ENCODE assay signal across 26 cellular contexts in the genomic region with DNA sequence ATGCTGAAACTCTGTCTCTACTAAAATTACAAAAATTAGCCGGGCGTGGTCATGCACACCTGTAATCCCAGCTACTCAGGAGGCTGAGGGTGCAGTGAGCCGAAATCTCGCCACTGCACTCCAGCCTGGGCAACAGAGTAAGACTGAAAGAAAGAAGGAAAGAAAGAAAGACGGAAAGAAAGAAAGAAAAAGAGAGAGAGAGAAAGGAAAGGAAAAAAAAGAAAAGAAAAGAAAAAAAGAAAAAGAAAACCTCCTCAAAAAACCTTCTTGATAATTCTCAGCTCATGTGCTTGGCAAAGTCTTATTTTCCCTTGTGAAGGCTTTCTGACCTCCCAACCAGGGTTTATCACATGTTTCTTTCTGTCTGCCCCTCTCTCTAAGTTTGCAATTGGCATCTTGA. TPM values are rescaled to one million over a fixed set of nuclear protein-coding genes. Genes with fewer than 3 reads are reported as not detected.
DNase-seq lines count a peak whose midpoint lies in the region; ATAC-seq, FAIRE-seq and TF ChIP-seq lines count a peak whose summit lies in the region.
"Had no signal": no experiment of that assay in that cellular context is flagged by ENCODE, and none has a peak within 500 bp of the region (broad histone marks: within the 10 kb centered on the region; RNA-seq: fewer than 3 reads in every experiment).

No MANE protein-coding gene starts in this region.

- H3K4ac ChIP-seq in IMR-90 (ENCODE audit: low read depth, low read length): no peak overlapping the region

- peak overlapping the region; percentile 43; the same call in 1 of the 2 replicates for H3K23ac ChIP-seq in IMR-90 (ENCODE audit: low read depth, low read length)

- H3K4me2 ChIP-seq in IMR-90 (ENCODE audit: low read depth, low read length): no peak overlapping the region; the same call in 1 of the 2 replicates
- H3K4me2 ChIP-seq in GM12878 (ENCODE audit: control insufficient read depth, insufficient read depth): no peak overlapping the region
- H3K4me2 ChIP-seq: BLaER1 had no signal

- H3K27ac ChIP-seq in IMR-90 (ENCODE audit: insufficient read depth, low read length) (no peak overlapping the region), GM12878 (ENCODE audit: control insufficient read depth, insufficient read depth) (peak overlapping the region; percentile 68; the same call in 1 of the 2 replicates), muscle layer of colon (ENCODE audit: low read depth, low read length) (peak overlapping the region; percentile 12), stomach smooth muscle (ENCODE audit: low read length) (peak overlapping the region; percentile 37)
- H3K27ac ChIP-seq: BLaER1, cardiac muscle cell, left lung had no signal

- H3K4me1 ChIP-seq in IMR-90 (ENCODE audit: control insufficient read depth, insufficient read depth, low read length): peaks cover 7% of the 10 kb centered on the region
- H3K4me1 ChIP-seq in GM12878 (ENCODE audit: control insufficient read depth, insufficient read depth, low read length): peaks cover 8% of the 10 kb centered on the region
- peaks cover 68% of the 10 kb centered on the region for H3K4me1 ChIP-seq in muscle layer of colon (ENCODE audit: insufficient read depth, low read length)
- peaks cover 52% of the 10 kb centered on the region for H3K4me1 ChIP-seq in stomach smooth muscle (ENCODE audit: control insufficient read depth, insufficient read depth, low read length)

- H3K9me1 ChIP-seq in IMR-90 (ENCODE audit: insufficient read depth, low read length): peaks cover 2% of the 10 kb centered on the region; the same call in 1 of the 2 replicates

- TF ChIP-seq RAD21 in IMR-90 (IDR thresholded peaks at IDR 0.05; ENCODE audit: low read length) (no peak), GM12878 (IDR thresholded peaks at IDR 0.05; ENCODE audit: insufficient read depth, low read depth, low read length) (no peak)

- CTCF ChIA-PET in IMR-90 (lab: Yijun Ruan, JAX) (interaction anchor here (1.0 kb wide), 1 partner anchor 16 kb away, joined by 3 read pairs; no protein-coding TSS in a partner anchor), GM12878 (lab: Yijun Ruan, JAX) (interaction anchor here (1.0 to 1.1 kb wide), 3 partner anchors 10 to 85 kb away, joined by 3 to 7 read pairs (median 4); no protein-coding TSS in a partner anchor)

- TF ChIP-seq POLR2A in IMR-90 (IDR thresholded peaks at IDR 0.05; ENCODE audit: low read depth, low read length) (no peak), GM12878 (IDR thresholded peaks at IDR 0.05; ENCODE audit: low read depth, low read length) (no peak)

- POLR2A ChIA-PET in IMR-90 (lab: Charles Lee; ENCODE audit: unreplicated experiment) (no interaction called here), GM12878 (lab: Charles Lee) (interaction anchor here (1.1 to 1.9 kb wide), 3 partner anchors 10 to 192 kb away, joined by 3 to 8 read pairs (median 5); no protein-coding TSS in a partner anchor)

- no peak overlapping the region for H2AK9ac ChIP-seq in IMR-90 (replicated peaks; ENCODE audit: low read depth, low read length, poor library complexity)

- H3K9me3 ChIP-seq in IMR-90 (ENCODE audit: control insufficient read depth, insufficient read depth, low read length) (no peaks in the 10 kb centered on the region), GM12878 (replicated peaks; ENCODE audit: control insufficient read depth, insufficient read depth, low read length) (no peaks in the 10 kb centered on the region; the same call in 1 of the 3 replicates), muscle layer of colon (ENCODE audit: low read length) (no peaks in the 10 kb centered on the region), stomach smooth muscle (ENCODE audit: control insufficient read depth in 2 of 2, low read length in 2 of 2) (no peaks in the 10 kb centered on the region)
- H3K9me3 ChIP-seq: BLaER1, gastroesophageal sphincter, left lung, thyroid gland had no signal

- no peak overlapping the region for H2BK15ac ChIP-seq in IMR-90 (ENCODE audit: low read depth, low read length)

- no peak overlapping the region for H4K8ac ChIP-seq in IMR-90 (ENCODE audit: low read depth in 2 of 2, low read length in 2 of 2)

- H3K4me3 ChIP-seq in IMR-90 (ENCODE audit: insufficient read depth, low read depth, low read length): no peak overlapping the region
- H3K4me3 ChIP-seq in GM12878: no peak overlapping the region
- H3K4me3 ChIP-seq in muscle layer of colon (ENCODE audit: low read depth in 1 of 2, low read length in 2 of 2): no peak overlapping the region
- peak overlapping the region; percentile 45 to 58 for H3K4me3 ChIP-seq in stomach smooth muscle (ENCODE audit: low read length in 2 of 2)
- H3K4me3 ChIP-seq: BLaER1, cardiac muscle cell, left lung, thyroid gland had no signal

- BruUV-seq in IMR-90 (replicated peaks; lab: Mats Ljungman, UMichigan) (no TSS peak), GM12878 (replicated peaks; lab: Mats Ljungman, UMichigan) (no TSS peak)

- dilution Hi-C loops in IMR-90 (cut with HindIII; ENCODE audit: low sequenced_read_pairs, unreplicated experiment): no loop called here

- no peak overlapping the region for H3K56ac ChIP-seq in IMR-90 (ENCODE audit: extremely low read depth, insufficient read depth, low read length)

- H3K27me3 ChIP-seq in IMR-90 (ENCODE audit: control insufficient read depth, insufficient read depth, low read length) (no peaks in the 10 kb centered on the region), GM12878 (replicated peaks in 1 of 2; ENCODE audit: control insufficient read depth in 2 of 2, insufficient read depth in 2 of 2, low read length in 1 of 2) (no peaks in the 10 kb centered on the region), muscle layer of colon (ENCODE audit: control insufficient read depth in 1 of 2, insufficient read depth in 2 of 2, low read length in 2 of 2) (no peaks in the 10 kb centered on the region), stomach smooth muscle (ENCODE audit: control insufficient read depth in 1 of 2, insufficient read depth in 2 of 2, low read length in 2 of 2) (no peaks in the 10 kb centered on the region)
- H3K27me3 ChIP-seq: BLaER1, cardiac muscle cell, gastroesophageal sphincter, thyroid gland had no signal

- no peaks in the 10 kb centered on the region for H4K20me1 ChIP-seq in IMR-90 (ENCODE audit: insufficient read depth, low read length)
- no peaks in the 10 kb centered on the region for H4K20me1 ChIP-seq in GM12878 (ENCODE audit: control insufficient read depth, insufficient read depth)
- H4K20me1 ChIP-seq: BLaER1 had no signal

- H4K91ac ChIP-seq in IMR-90 (ENCODE audit: insufficient read depth, low read depth, low read length): no peak overlapping the region

- no peak overlapping the region for H2AK5ac ChIP-seq in IMR-90 (ENCODE audit: low read depth, low read length)

- ATAC-seq in IMR-90 (ENCODE audit: low read depth): no peak
- no peak for ATAC-seq in GM12878
- ATAC-seq: gastroesophageal sphincter, left lung had no signal

- H3K79me1 ChIP-seq in IMR-90 (ENCODE audit: low read depth in 1 of 2, low read length in 2 of 2): peaks cover 32 to 60% of the 10 kb centered on the region in 2 experiments

- no CpG with 5 or more reads among the region's 5 CpGs for WGBS in IMR-90 (ENCODE audit: extremely low coverage in 2 of 2, insufficient read length in 1 of 2), 2 experiments
- 86% methylated on average over 5 of the region's 5 CpGs for WGBS in GM12878 (ENCODE audit: insufficient coverage, insufficient replicate concordance, low lambda C conversion rate, missing lambda C conversion rate)

- H3K36me3 ChIP-seq in IMR-90 (ENCODE audit: control insufficient read depth, insufficient read depth, low read length): no peaks in the 10 kb centered on the region
- H3K36me3 ChIP-seq in GM12878 (ENCODE audit: control insufficient read depth in 2 of 2, insufficient read depth in 2 of 2, low read length in 1 of 2): no peaks in the 10 kb centered on the region
- peaks cover 11% of the 10 kb centered on the region for H3K36me3 ChIP-seq in muscle layer of colon (ENCODE audit: insufficient read depth, low read length)
- peaks cover 2 to 8% of the 10 kb centered on the region in 2 donors for H3K36me3 ChIP-seq in stomach smooth muscle (ENCODE audit: control insufficient read depth in 2 of 2, insufficient read depth in 2 of 2, low read length in 2 of 2)
- H3K36me3 ChIP-seq: BLaER1, cardiac muscle cell, left lung, thyroid gland had no signal

- no peak overlapping the region for H2BK120ac ChIP-seq in IMR-90 (ENCODE audit: low read depth, low read length)

- no peak overlapping the region for H2BK5ac ChIP-seq in IMR-90 (ENCODE audit: low read depth, low read length, poor library complexity, severe bottlenecking)

- no peak for TF ChIP-seq CTCF in IMR-90 (conservative IDR thresholded peaks at IDR 0.05; ENCODE audit: low read depth, low read length)
- TF ChIP-seq CTCF in GM12878 (IDR thresholded peaks at IDR 0.05 in 2 of 3, conservative IDR thresholded peaks at IDR 0.05 in 1 of 3; ENCODE audit: control insufficient read depth in 2 of 3, extremely low read depth in 1 of 3, insufficient read depth in 1 of 3, low read depth in 3 of 3, low read length in 3 of 3): no peak

- DNase-seq in IMR-90: no peak
- DNase-seq in GM12878 (ENCODE audit: low read depth, low spot score): no peak
- DNase-seq in activated CD4-positive, CD25-positive, alpha-beta regulatory T cell (lab: John Stamatoyannopoulos, UW): no peak
- no peak for DNase-seq in cerebellar nuclear complex (lab: John Stamatoyannopoulos, UW)
- no peak for DNase-seq in NCI-H1417 (lab: John Stamatoyannopoulos, UW)
- DNase-seq: activated CD4-positive, alpha-beta memory T cell treated with anti-CD3 and anti-CD28 coated beads for 36 hours; activated CD4-positive, CD25-positive, alpha-beta regulatory T cell treated with anti-CD3 and anti-CD28 coated beads, Interleukin-2, amount 50 U/mL, for 72 hours; activated CD8-positive, alpha-beta memory T cell treated with anti-CD3 and anti-CD28 coated beads, Interleukin-2, amount 50 U/mL, for 4 hours; COR-L47; H9; hypothalamus; left lung; natural killer cell; NCI-H1105 treated with DMSO at 0.1 percent for 48 hours; NCI-H2029; posterior cingulate gyrus; stimulated activated CD4-positive, alpha-beta T cell treated with anti-CD3 and anti-CD28 coated beads, Interleukin-15, amount 100 ng/mL, for 24 hours; stimulated activated naive B cell treated with anti-CD40 and anti-IgM and Interleukin-4, amounts not matched to agents 10 μg/mL and 1 μg/mL and 100 μg/mL, for 72 hours; thyroid gland had no signal

- no peak overlapping the region for H3K14ac ChIP-seq in IMR-90 (replicated peaks; ENCODE audit: low read depth, low read length)

- RAD21 ChIA-PET in GM12878 (lab: Charles Lee; ENCODE audit: unreplicated experiment): interaction anchor here (1.0 to 2.0 kb wide), 3 partner anchors 9 to 86 kb away, joined by 3 to 13 read pairs (median 5); no protein-coding TSS in a partner anchor

- intact Hi-C loops in IMR-90 (cut with micrococcal nuclease): no loop called here
- intact Hi-C loops in GM12878 (cut with micrococcal nuclease; ENCODE audit: unreplicated experiment): no loop called here

- no peak for TF ChIP-seq EP300 in GM12878 (IDR thresholded peaks at IDR 0.05; ENCODE audit: borderline replicate concordance in 1 of 2, control insufficient read depth in 1 of 2, low read depth in 2 of 2, low read length in 2 of 2)

- in situ Hi-C loops in IMR-90 (cut with MboI; ENCODE audit: low sequenced_read_pairs) (no loop called here), GM12878 (cut with MboI) (no loop called here)

- H2AFZ ChIP-seq in IMR-90 (replicated peaks; ENCODE audit: low read length, poor library complexity): no peak overlapping the region
- H2AFZ ChIP-seq in GM12878 (ENCODE audit: control insufficient read depth, low read depth, low read length): no peak overlapping the region

- H2BK20ac ChIP-seq in IMR-90 (ENCODE audit: low read depth, low read length): no peak overlapping the region

- no peak overlapping the region for H3K18ac ChIP-seq in IMR-90 (ENCODE audit: low read depth, low read length)

- SMC1A ChIA-PET in GM12878 (lab: Charles Lee; ENCODE audit: uncharacterized antibody, unreplicated experiment): interaction anchor here (1.1 to 3.5 kb wide), 7 partner anchors 9 to 215 kb away, joined by 3 to 17 read pairs (median 4); no protein-coding TSS in a partner anchor

- H4K5ac ChIP-seq in IMR-90 (ENCODE audit: low read depth, low read length): no peak overlapping the region

- no peak overlapping the region for H3K9ac ChIP-seq in IMR-90 (ENCODE audit: low read depth, low read length)
- H3K9ac ChIP-seq in GM12878 (ENCODE audit: control insufficient read depth, insufficient read depth, low read length): no peak overlapping the region
- H3K9ac ChIP-seq in muscle layer of colon (ENCODE audit: low read length): peak overlapping the region; percentile 37
- H3K9ac ChIP-seq in stomach smooth muscle (ENCODE audit: low read length in 2 of 2): peak overlapping the region in 1 of 2 donors; percentile 26
- H3K9ac ChIP-seq: BLaER1 had no signal

- no peak for FAIRE-seq in GM12878 (lab: Jason Lieb, UNC)
- FAIRE-seq: G401.6, TTC549 had no signal

- peaks cover 32% of the 10 kb centered on the region for H3K79me2 ChIP-seq in GM12878 (ENCODE audit: control insufficient read depth, insufficient read depth, low read length)

RNA-seq across cellular contexts. Expression of gene NID1, which starts 7.3 kb away (rescaled TPM):
- total RNA-seq in IMR-90 (2012; rRNA removed) (21.9 and 23.9 TPM in 2 replicates), GM12878 (2014; rRNA removed) (11.5 and 12.4 TPM in 2 replicates), GM12878 (2014; rRNA removed; fragmentation: Illumina TruSeq; extraction: Trizol) (6.1 and 6.4 TPM in 2 replicates), GM12878 (2021) (25.7 and 26.9 TPM in 2 replicates)
- polyA plus RNA-seq in IMR-90 (2012; rRNA removed) (80.8 and 83.3 TPM in 2 replicates), GM12878 (2011; rRNA removed) (5.1 and 14.7 TPM in 2 replicates), GM12878 (2014; fragmentation: Illumina TruSeq; extraction: Trizol) (21.0 and 21.5 TPM in 2 replicates), GM12878 (2014; fragmentation: Nextera tagmentation; extraction: Ambion mirVana) (1 to 10 TPM; 4.2 to 4.9 TPM), GM12878 (2014; rRNA removed) (8.3 and 9.9 TPM in 2 replicates), GM12878 (2016; fragmentation: Nextera tagmentation; extraction: Ambion mirVana) (10 to 100 TPM; 11.1 to 13.0 TPM)
- 47.5 and 63.2 TPM in 2 replicates for polyA plus RNA-seq in IMR-90 (2012; cell fraction: cytosol; rRNA removed)
- polyA plus RNA-seq in IMR-90 (2012; cell fraction: nucleus; rRNA removed; ENCODE audit: low replicate concordance): 33.2 and 41.3 TPM in 2 replicates
- total RNA-seq in GM12878 (2013; cell fraction: nucleolus; rRNA removed): 52.1 and 55.0 TPM in 2 replicates
- polyA plus RNA-seq in GM12878 (2011; ENCODE audit: low read depth): 4.2 TPM
- polyA plus RNA-seq in GM12878 (2011; cell fraction: cytosol; rRNA removed): 10.7 and 18.2 TPM in 2 replicates
- polyA plus RNA-seq in GM12878 (2011; cell fraction: nucleus; rRNA removed): 23.8 and 26.9 TPM in 2 replicates
- 6.0 and 10.1 TPM in 2 replicates for polyA plus RNA-seq in GM12878 (2012)
- 16.6 and 21.5 TPM in 2 replicates for polyA minus RNA-seq in GM12878 (2011; rRNA and poly(A)+ RNA removed)
- 13.9 and 16.1 TPM in 2 replicates for polyA minus RNA-seq in GM12878 (2011; cell fraction: cytosol; rRNA and poly(A)+ RNA removed)
- 8.1 and 10.8 TPM in 2 replicates for polyA minus RNA-seq in GM12878 (2011; cell fraction: nucleus; rRNA and poly(A)+ RNA removed)

Comparison
In these comparisons a context has a peak if more than half of its experiments do, and no peak if none do; other contexts are left out.
1. H3K4me3 ChIP-seq: peak in stomach smooth muscle (2 of 2); none in IMR-90 (single experiment), GM12878 (single experiment) and muscle layer of colon (0 of 2).